Comparison of ENCODE assay signal across 8 cellular contexts in the genomic region with DNA sequence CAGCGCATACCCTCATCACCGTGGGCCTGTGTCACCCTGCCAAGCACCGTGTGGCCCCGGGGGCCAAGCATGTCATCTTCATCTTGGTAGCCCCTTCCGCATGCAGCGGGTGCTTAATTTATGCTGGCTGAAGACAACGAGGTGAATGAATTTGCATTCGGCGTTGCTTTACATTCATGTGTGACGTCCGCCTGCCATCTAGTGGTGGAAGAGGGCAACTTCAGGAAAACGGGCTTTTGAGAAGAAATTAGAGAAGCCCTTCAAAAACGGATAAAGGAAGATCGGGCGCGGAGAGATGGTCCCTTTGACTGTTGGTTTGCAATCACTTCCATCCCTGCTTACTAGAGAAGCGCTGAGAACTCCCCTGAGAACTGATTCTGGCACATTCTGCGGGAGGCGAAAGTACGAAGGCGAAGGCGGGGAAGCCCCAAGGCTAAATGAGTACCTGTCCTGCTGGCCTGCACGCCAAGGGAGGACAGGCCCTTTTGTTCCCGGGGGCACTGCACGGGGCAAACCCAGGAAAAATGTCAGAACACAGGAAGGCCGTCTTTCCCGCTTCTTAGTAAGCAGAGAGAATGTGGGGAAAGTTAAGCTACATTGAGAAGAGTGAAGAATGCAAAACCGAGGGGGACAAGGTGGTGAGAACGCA.
DNase-seq lines count a peak whose midpoint lies in the region; ATAC-seq and TF ChIP-seq lines count a peak whose summit lies in the region.

No MANE protein-coding gene starts in this region.

- H3K4me1 ChIP-seq in HUES48 (ENCODE audit: control insufficient read depth, insufficient read depth, low read length), result peaks cover 10% of the 10 kb centered on the region; the same call in 1 of the 2 replicates

- H3K27me3 ChIP-seq in HUES48 (ENCODE audit: control insufficient read depth, insufficient read depth, low read length), result no peaks in the 10 kb centered on the region

- H3K9ac ChIP-seq in HUES48 (ENCODE audit: low read depth, low read length), result no peak overlapping the region

- H3K4me1 Mint-ChIP-seq in naive thymus-derived CD8-positive, alpha-beta T cell, result peaks cover 6 to 9% (median 8%) of the 10 kb centered on the region in 4 donors

- peaks cover 0 to 1% (median 0%) of the 10 kb centered on the region in 3 donors for H3K36me3 Mint-ChIP-seq in naive thymus-derived CD8-positive, alpha-beta T cell

- peak overlapping the region in 2 of 10 donors; percentile 80 to 86 for H3K27ac Mint-ChIP-seq in naive thymus-derived CD8-positive, alpha-beta T cell

- no peaks in the 10 kb centered on the region for H3K36me3 ChIP-seq in HUES48 (ENCODE audit: control insufficient read depth, insufficient read depth, low read length)

- POLR2A ChIA-PET in naive thymus-derived CD8-positive, alpha-beta T cell (lab: Charles Lee), result no interaction called here

- H3K4me3 ChIP-seq in HUES48 (ENCODE audit: low read depth, low read length), result peak overlapping the region; percentile 32; the same call in 1 of the 2 replicates

- no peak overlapping the region for H3K27ac ChIP-seq in HUES48 (ENCODE audit: low read depth, low read length)

- H3K27me3 Mint-ChIP-seq in naive thymus-derived CD8-positive, alpha-beta T cell, result peaks cover 0 to 13% (median 4%) of the 10 kb centered on the region in 5 donors

- H3K9me3 Mint-ChIP-seq in naive thymus-derived CD8-positive, alpha-beta T cell, result peaks cover 0 to 7% (median 3%) of the 10 kb centered on the region in 9 donors

- no peak for TF ChIP-seq POLR2A in erythroblast (IDR thresholded peaks at IDR 0.05; ENCODE audit: low read length)

- DNase-seq in AML-193 (lab: John Stamatoyannopoulos, UW) (peak; percentile 41 to 48), NOMO-1 treated with DMSO at 0.1 percent for 48 hours (lab: John Stamatoyannopoulos, UW; ENCODE audit: unreplicated experiment) (peak; percentile 70), erythroblast (lab: John Stamatoyannopoulos, UW) (peak; percentile 69 to 80)
- peak; percentile 58 for DNase-seq in activated CD8-positive, alpha-beta memory T cell treated with anti-CD3 and anti-CD28 coated beads, Interleukin-2, amount 50 U/mL, for 4 hours
- DNase-seq in naive thymus-derived CD8-positive, alpha-beta T cell, result peak; percentile 21 to 80 (median 54)
- peak; percentile 41 for DNase-seq in stimulated activated naive CD4-positive, alpha-beta T cell treated with Interleukin-2 at 50 U/mL for 16 hours (lab: John Stamatoyannopoulos, UW)

- H3K4me3 Mint-ChIP-seq in naive thymus-derived CD8-positive, alpha-beta T cell, result peak overlapping the region in 5 of 10 donors; percentile 5 to 52 (median 26)

- ATAC-seq in GM19025 (IDR thresholded peaks at IDR 0.05; ENCODE audit: low read depth, unreplicated experiment), result peak; percentile 52
- peak; percentile 33 to 39 for ATAC-seq in naive thymus-derived CD8-positive, alpha-beta T cell

- H3K9me3 ChIP-seq in HUES48 (ENCODE audit: control insufficient read depth, insufficient read depth, low read length), result no peaks in the 10 kb centered on the region
